ENCODE assay signal across 8 cellular contexts in the genomic region with DNA sequence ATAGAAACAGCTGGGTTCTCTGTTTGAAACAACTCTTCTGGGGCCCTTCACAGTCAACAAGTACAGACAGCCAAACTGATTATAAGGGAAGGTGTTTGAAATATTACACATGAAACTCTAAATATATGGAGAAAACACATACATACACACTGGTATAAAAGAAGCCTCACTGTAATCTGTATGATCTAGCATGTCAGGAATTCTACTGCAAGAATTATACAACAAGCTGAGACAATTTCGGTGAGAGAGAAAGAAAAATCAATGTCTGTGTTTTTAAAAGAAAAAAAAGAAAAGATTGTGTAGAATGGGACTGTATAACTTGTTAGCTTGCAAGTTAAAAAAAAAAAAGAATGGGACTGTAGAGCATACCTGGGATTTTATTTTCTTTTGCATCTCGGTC. TPM values are rescaled to one million over a fixed set of nuclear protein-coding genes. Genes with fewer than 3 reads are reported as not detected.
DNase-seq lines count a peak whose midpoint lies in the region; ATAC-seq, FAIRE-seq and TF ChIP-seq lines count a peak whose summit lies in the region.

No MANE protein-coding gene starts in this region.

- H3K27me3 ChIP-seq in mesenchymal stem cell (ENCODE audit: control insufficient read depth in 1 of 2, insufficient read depth in 1 of 2, low read length in 2 of 2), result no peaks in the 10 kb centered on the region
- H3K27me3 ChIP-seq in body of pancreas, result no peaks in the 10 kb centered on the region

- peak overlapping the region; percentile 64 for H2BK120ac ChIP-seq in mesenchymal stem cell (ENCODE audit: low read depth, low read length)

- H3K9me3 ChIP-seq in mesenchymal stem cell (ENCODE audit: control insufficient read depth, low read length) (no peaks in the 10 kb centered on the region), body of pancreas (no peaks in the 10 kb centered on the region)

- peaks cover 15% of the 10 kb centered on the region for H3K79me1 ChIP-seq in mesenchymal stem cell (replicated peaks; ENCODE audit: low read length, poor library complexity, severe bottlenecking)

- ATAC-seq in GM21723 (IDR thresholded peaks at IDR 0.05; ENCODE audit: unreplicated experiment), result peak; percentile 41
- ATAC-seq in HG03575 (IDR thresholded peaks at IDR 0.05; ENCODE audit: extremely low read depth, insufficient number of reproducible peaks, low FRiP score, unreplicated experiment), result peak; percentile 3
- ATAC-seq in body of pancreas, result no peak

- intact Hi-C loops in body of pancreas (cut with DNase I), result no loop called here

- H3K4me1 ChIP-seq in mesenchymal stem cell (ENCODE audit: control insufficient read depth, insufficient read depth, low read depth, low read length) (peaks cover 6% of the 10 kb centered on the region), body of pancreas (peaks cover 28% of the 10 kb centered on the region)

- H3K4me3 ChIP-seq in mesenchymal stem cell (ENCODE audit: insufficient read depth in 1 of 2, low read depth in 1 of 2, low read length in 2 of 2) (peak overlapping the region in 1 of 2 experiments; percentile 19), body of pancreas (no peak overlapping the region)

- H3K18ac ChIP-seq in mesenchymal stem cell (ENCODE audit: low read depth in 1 of 2, low read length in 2 of 2), result peak overlapping the region in 1 of 2 experiments; percentile 99

- WGBS in mesenchymal stem cell, result 58% methylated on average over 2 of the region's 2 CpGs
- 64 to 65% methylated on average over 2 of the region's 2 CpGs for WGBS in body of pancreas, 2 donors

- DNase-seq in GM18507 (ENCODE audit: extremely low spot score, insufficient read length, low read depth), result no peak
- no peak for DNase-seq in mesenchymal stem cell
- DNase-seq in SHP77 (lab: John Stamatoyannopoulos, UW), result no peak
- DNase-seq in hippocampal formation (lab: John Stamatoyannopoulos, UW), result no peak
- no peak for DNase-seq in body of pancreas
- DNase-seq in dermis blood vessel endothelial cell, result no peak

- no peak overlapping the region for H2AK5ac ChIP-seq in mesenchymal stem cell (ENCODE audit: low read length, severe bottlenecking)

- no peak overlapping the region for H2BK5ac ChIP-seq in mesenchymal stem cell (ENCODE audit: low read depth, low read length, poor library complexity, severe bottlenecking)

- H3K9ac ChIP-seq in mesenchymal stem cell (ENCODE audit: low read length), result peak overlapping the region; percentile 57

- H3K36me3 ChIP-seq in mesenchymal stem cell (ENCODE audit: control insufficient read depth in 1 of 2, insufficient read depth in 2 of 2, low read depth in 1 of 2, low read length in 2 of 2) (peaks cover 9 to 47% of the 10 kb centered on the region in 2 experiments), body of pancreas (replicated peaks in 1 of 2; ENCODE audit: insufficient read depth in 1 of 2, low read depth in 2 of 2) (no peaks in the 10 kb centered on the region)

- H3K4me2 ChIP-seq in mesenchymal stem cell (ENCODE audit: low read length, poor library complexity, severe bottlenecking), result no peak overlapping the region

- no peak for TF ChIP-seq POLR2A in body of pancreas (IDR thresholded peaks at IDR 0.05)

- no peak overlapping the region for H3K23ac ChIP-seq in mesenchymal stem cell (ENCODE audit: low read length in 2 of 2)

- H2AFZ ChIP-seq in mesenchymal stem cell (ENCODE audit: low read depth, low read length), result no peak overlapping the region

- no peak overlapping the region for H4K91ac ChIP-seq in mesenchymal stem cell (ENCODE audit: low read length)

- H2BK12ac ChIP-seq in mesenchymal stem cell (ENCODE audit: low read length in 2 of 2), result no peak overlapping the region

- no peak overlapping the region for H4K8ac ChIP-seq in mesenchymal stem cell (ENCODE audit: low read length)

- H3K4ac ChIP-seq in mesenchymal stem cell (ENCODE audit: low read depth in 1 of 2, low read length in 2 of 2), result peak overlapping the region in 1 of 2 experiments; percentile 24

- TF ChIP-seq CTCF in body of pancreas (IDR thresholded peaks at IDR 0.05), result no peak

- H3K27ac ChIP-seq in mesenchymal stem cell (ENCODE audit: low read length, poor library complexity, severe bottlenecking) (peak overlapping the region; percentile 64), body of pancreas (peak overlapping the region in 2 of 4 donors; percentile 11 to 66)

- peak overlapping the region in 1 of 2 experiments; percentile 18 for H3K14ac ChIP-seq in mesenchymal stem cell (ENCODE audit: low read length in 2 of 2)

- FAIRE-seq in GM18507 (lab: Jason Lieb, UNC), result peak; percentile 47

- H2BK15ac ChIP-seq in mesenchymal stem cell (ENCODE audit: low read depth, poor library complexity, severe bottlenecking), result no peak overlapping the region

RNA-seq across cellular contexts. Expression of a gene that starts 26.3 kb away (rescaled TPM):
- 30.0 TPM for polyA plus RNA-seq in mesenchymal stem cell (2013, experiment 1 of 2)
- 28.7 TPM for polyA plus RNA-seq in mesenchymal stem cell (2013, experiment 2 of 2)
- total RNA-seq in body of pancreas (1 to 10 TPM; 8.2 to 9.6 TPM), dermis blood vessel endothelial cell (0.17 and 0.23 TPM in 2 replicates)
